8 cellular contexts compared by ENCODE assay signal in the genomic region with DNA sequence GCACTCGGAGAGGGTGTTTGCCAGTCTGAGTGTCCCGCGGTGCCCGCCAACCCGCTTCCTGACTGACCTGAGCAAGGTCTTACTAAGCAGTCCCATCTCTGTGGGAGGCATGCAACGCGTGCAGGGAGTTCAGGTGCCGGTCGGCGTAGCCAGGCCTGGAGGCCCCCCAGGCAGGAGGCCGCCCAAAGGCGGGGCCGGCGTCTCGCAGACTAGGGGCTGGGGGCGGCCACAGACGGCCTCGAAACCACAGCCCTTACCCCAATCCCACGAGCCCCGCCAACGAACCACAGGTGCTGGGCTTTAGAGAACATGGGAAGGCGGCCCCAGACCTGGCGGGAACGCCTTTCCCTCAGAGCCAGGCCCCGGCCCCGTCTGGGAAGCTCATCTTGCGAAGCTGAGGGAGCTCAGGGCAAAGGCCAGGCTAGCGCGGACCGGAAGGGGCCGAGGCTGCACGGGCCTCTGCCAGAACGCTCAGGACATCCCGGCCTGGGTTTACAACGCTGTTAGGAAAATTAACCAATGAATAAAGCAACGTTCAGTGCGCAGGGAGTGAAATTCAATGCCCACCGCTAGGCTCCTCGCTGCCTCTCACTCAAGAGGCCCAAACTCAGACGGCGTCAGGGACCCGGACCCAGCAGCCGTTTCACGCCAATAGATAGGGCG. TPM values are rescaled to one million over a fixed set of nuclear protein-coding genes. Genes with fewer than 3 reads are reported as not detected.
DNase-seq lines count a peak whose midpoint lies in the region; ATAC-seq, FAIRE-seq and TF ChIP-seq lines count a peak whose summit lies in the region.

No MANE protein-coding gene starts in this region.

- peak; percentile 58 to 70 (median 63) for ATAC-seq in psoas muscle

- peaks cover 28% of the 10 kb centered on the region for H3K4me1 ChIP-seq in HEK293 (ENCODE audit: control insufficient read depth, insufficient read depth, low read length)
- peaks cover 24% of the 10 kb centered on the region for H3K4me1 ChIP-seq in psoas muscle

- intact Hi-C loops in psoas muscle (cut with DNase I), result loop anchor here in 1 of 2 donors (10.0 kb wide), 2 partner anchors 69 to 181 kb away; partner anchors contain the start of genes CCDC157, SF3A1 and TCN2

- H3K36me3 ChIP-seq in HEK293 (ENCODE audit: control insufficient read depth in 2 of 2, insufficient read depth in 1 of 2, low read length in 2 of 2) (peaks cover 0 to 40% of the 10 kb centered on the region in 2 experiments; a peak in 1 of 3 replicates), psoas muscle (ENCODE audit: insufficient read depth in 1 of 2, low read depth in 1 of 2) (peaks cover 0 to 31% of the 10 kb centered on the region in 2 donors)

- H3K27me3 ChIP-seq in psoas muscle (ENCODE audit: insufficient read depth in 3 of 3, low read length in 2 of 3), result no peaks in the 10 kb centered on the region

- H3K27ac ChIP-seq in HEK293 (ENCODE audit: extremely low read depth, low read depth, low read length) (peak overlapping the region; percentile 98), psoas muscle (peak overlapping the region; percentile 97)

- 0 to 1% (median 0%) methylated on average over 37 to 45 of the region's 45 CpGs for WGBS in psoas muscle, 3 donors

- CTCF ChIA-PET in HEK293 (lab: Yijun Ruan, JAX), result interaction anchor here (0.5 to 7.6 kb wide), 12 partner anchors 10 to 575 kb away, joined by 3 to 71 read pairs (median 6); no protein-coding TSS in a partner anchor

- peak overlapping the region; percentile 63 for H3K4me3 ChIP-seq in HEK293 (ENCODE audit: low read depth, low read length)
- peak overlapping the region; percentile 83 for H3K4me3 ChIP-seq in psoas muscle

- H3K9me3 ChIP-seq in HEK293 (ENCODE audit: control insufficient read depth, insufficient read depth, low read depth, low read length) (no peaks in the 10 kb centered on the region), psoas muscle (no peaks in the 10 kb centered on the region)

- no peak for DNase-seq in GM12891 (ENCODE audit: insufficient read length, low spot score)
- peak; percentile 56 for DNase-seq in NCI-H226
- DNase-seq in activated T-helper 9 cell treated with anti-CD3 and anti-CD28 coated beads, Interleukin-2, amount 50 U/mL, for 16 hours (ENCODE audit: low read depth), result peak; percentile 37
- DNase-seq in glomerular visceral epithelial cell (ENCODE audit: extremely low spot score), result peak; percentile 70
- no peak for DNase-seq in psoas muscle
- no peak for DNase-seq in HuH-7.5 (ENCODE audit: low spot score)
- no peak for DNase-seq in AML-193 (lab: John Stamatoyannopoulos, UW)

- TF ChIP-seq POLR2A in GM12891 (IDR thresholded peaks at IDR 0.05; ENCODE audit: low read depth, low read length), result peak; percentile 87

- POLR2A ChIA-PET in HEK293 (lab: Yijun Ruan, JAX), result interaction anchor here (0.5 to 6.0 kb wide), 31 partner anchors 10 to 1188 kb away, joined by 3 to 86 read pairs (median 4); partner anchors contain the start of genes CCDC157, INPP5J, MORC2 and PES1

- TF ChIP-seq CTCF in HEK293 (tag by site-specific recombination; IDR thresholded peaks at IDR 0.05) (peak; percentile 45; the same call in 1 of the 2 replicates), psoas muscle (IDR thresholded peaks at IDR 0.05) (peak; percentile 6)

- FAIRE-seq in GM12891 (lab: Jason Lieb, UNC), result peak; percentile 56

TF ChIP-seq in GM12891, 5 proteins besides CTCF, POLR2A, EP300 and RAD21:
- TF ChIP-seq POLR2AphosphoS5 (IDR thresholded peaks at IDR 0.05; ENCODE audit: low read depth, low read length), result peak; percentile 72; the same call in 1 of the 2 replicates
- no peak for TF ChIP-seq PAX5 (IDR thresholded peaks at IDR 0.05; ENCODE audit: insufficient read depth, low read length, severe bottlenecking)
- no peak for TF ChIP-seq SPI1 (IDR thresholded peaks at IDR 0.05; ENCODE audit: low read depth, low read length)
- TF ChIP-seq TAF1 (IDR thresholded peaks at IDR 0.05; ENCODE audit: low read depth, low read length), result no peak; the same call in 1 of the 2 replicates
- 0 out of 2 replicates have a peak, but pooled peaks have one; percentile 20 for TF ChIP-seq POU2F2 (IDR thresholded peaks at IDR 0.05; ENCODE audit: low read depth, low read length)

TF ChIP-seq in HEK293, 187 proteins besides CTCF, POLR2A, EP300 and RAD21 (continues in another document):
- TF ChIP-seq ZNF677 (tag by site-specific recombination; IDR thresholded peaks at IDR 0.05), result no peak
- TF ChIP-seq, protein P1, sequence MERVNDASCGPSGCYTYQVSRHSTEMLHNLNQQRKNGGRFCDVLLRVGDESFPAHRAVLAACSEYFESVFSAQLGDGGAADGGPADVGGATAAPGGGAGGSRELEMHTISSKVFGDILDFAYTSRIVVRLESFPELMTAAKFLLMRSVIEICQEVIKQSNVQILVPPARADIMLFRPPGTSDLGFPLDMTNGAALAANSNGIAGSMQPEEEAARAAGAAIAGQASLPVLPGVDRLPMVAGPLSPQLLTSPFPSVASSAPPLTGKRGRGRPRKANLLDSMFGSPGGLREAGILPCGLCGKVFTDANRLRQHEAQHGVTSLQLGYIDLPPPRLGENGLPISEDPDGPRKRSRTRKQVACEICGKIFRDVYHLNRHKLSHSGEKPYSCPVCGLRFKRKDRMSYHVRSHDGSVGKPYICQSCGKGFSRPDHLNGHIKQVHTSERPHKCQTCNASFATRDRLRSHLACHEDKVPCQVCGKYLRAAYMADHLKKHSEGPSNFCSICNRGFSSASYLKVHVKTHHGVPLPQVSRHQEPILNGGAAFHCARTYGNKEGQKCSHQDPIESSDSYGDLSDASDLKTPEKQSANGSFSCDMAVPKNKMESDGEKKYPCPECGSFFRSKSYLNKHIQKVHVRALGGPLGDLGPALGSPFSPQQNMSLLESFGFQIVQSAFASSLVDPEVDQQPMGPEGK (tag by site-specific recombination; IDR thresholded peaks at IDR 0.05), result peak; percentile 75
- TF ChIP-seq KLF17 (tag by site-specific recombination; IDR thresholded peaks at IDR 0.05), result 0 out of 2 replicates have a peak, but pooled peaks have one; percentile 10
- TF ChIP-seq EGR2 (tag by site-specific recombination; IDR thresholded peaks at IDR 0.05; ENCODE audit: low read depth), result peak; percentile 60
- no peak for TF ChIP-seq ZNF654 (tag by site-specific recombination; IDR thresholded peaks at IDR 0.05; ENCODE audit: low read depth)
- TF ChIP-seq ZNF10 (tag by site-specific recombination; IDR thresholded peaks at IDR 0.05), result no peak
- peak; percentile 37; the same call in 1 of the 2 replicates for TF ChIP-seq ZBTB10 (tag by site-specific recombination; IDR thresholded peaks at IDR 0.05)
- no peak; the same call in 1 of the 2 replicates for TF ChIP-seq ZNF324 (tag by site-specific recombination; IDR thresholded peaks at IDR 0.05)
- TF ChIP-seq ZNF157 (tag by site-specific recombination; IDR thresholded peaks at IDR 0.05), result no peak
- TF ChIP-seq ZNF777 (tag by site-specific recombination; IDR thresholded peaks at IDR 0.05; ENCODE audit: borderline replicate concordance), result peak; percentile 83; the same call in 1 of the 2 replicates
- no peak for TF ChIP-seq ZNF221 (tag by site-specific recombination; IDR thresholded peaks at IDR 0.05; ENCODE audit: borderline replicate concordance)
- TF ChIP-seq ZFP69B (tag by site-specific recombination; IDR thresholded peaks at IDR 0.05), result no peak
- TF ChIP-seq ZNF335 (tag by site-specific recombination; conservative IDR thresholded peaks at IDR 0.05), result peak; percentile 94; the same call in 1 of the 2 replicates
- peak; percentile 53 for TF ChIP-seq ZFHX2 (tag by site-specific recombination; conservative IDR thresholded peaks at IDR 0.05)
- no peak for TF ChIP-seq OVOL3 (tag by site-specific recombination; IDR thresholded peaks at IDR 0.05)
- TF ChIP-seq ZIC2 (tag by site-specific recombination; IDR thresholded peaks at IDR 0.05), result peak; percentile 90

RNA-seq across cellular contexts. Expression of gene MTFP1, which starts 2.1 kb away (rescaled TPM):
- 60.6 TPM for polyA plus RNA-seq in GM12891 (2012; ENCODE audit: low read depth, missing spikeins)
- total RNA-seq in psoas muscle, result 10 to 100 TPM in 3 of 4 donors, 1 to 10 TPM in 1; 4.3 to 68.7 (median 17.7) TPM
- polyA plus RNA-seq in psoas muscle, result 100 to 1,000 TPM in 1 of 3 donors, 10 to 100 TPM in 2; 50.8 to 156 (median 71.3) TPM

RNA-seq across cellular contexts. Expression of gene SEC14L2, which starts 26.6 kb away (rescaled TPM):
- 0.46 TPM for polyA plus RNA-seq in GM12891 (2012; ENCODE audit: low read depth, missing spikeins)
- total RNA-seq in psoas muscle, result 1 to 10 TPM; 1.3 to 2.9 (median 2.1) TPM
- polyA plus RNA-seq in psoas muscle, result 10 to 100 TPM in 1 of 3 donors, 1 to 10 TPM in 1, under 1 TPM in 1; 0.38 to 75.0 (median 1.3) TPM

RNA-seq across cellular contexts. Expression of gene RNF215, which starts 36.2 kb away (rescaled TPM):
- 4.6 TPM for polyA plus RNA-seq in GM12891 (2012; ENCODE audit: low read depth, missing spikeins)
- total RNA-seq in psoas muscle, result 1 to 10 TPM; 5.7 to 9.8 (median 8.2) TPM
- 10 to 100 TPM in 1 of 3 donors, 1 to 10 TPM in 2; 6.1 to 13.8 (median 8.8) TPM for polyA plus RNA-seq in psoas muscle

RNA-seq across cellular contexts. Expression of gene SEC14L3, which starts 48.4 kb away (rescaled TPM):
- not detected for polyA plus RNA-seq in GM12891 (2012; ENCODE audit: low read depth, missing spikeins)
- total RNA-seq in psoas muscle, result not detected
- polyA plus RNA-seq in psoas muscle, result under 1 TPM in 1 of 3 donors, not detected in 2; 0.04 TPM

Comparison
In these comparisons a context has a peak if more than half of its experiments do, and no peak if none do; other contexts are left out.
1. DNase-seq: peak in NCI-H226 (single experiment), activated T-helper 9 cell treated with anti-CD3 and anti-CD28 coated beads, Interleukin-2, amount 50 U/mL, for 16 hours (single experiment) and glomerular visceral epithelial cell (single experiment); none in GM12891 (single experiment), psoas muscle (0 of 2), HuH-7.5 (single experiment) and AML-193 (0 of 2).